In the genomic region with DNA sequence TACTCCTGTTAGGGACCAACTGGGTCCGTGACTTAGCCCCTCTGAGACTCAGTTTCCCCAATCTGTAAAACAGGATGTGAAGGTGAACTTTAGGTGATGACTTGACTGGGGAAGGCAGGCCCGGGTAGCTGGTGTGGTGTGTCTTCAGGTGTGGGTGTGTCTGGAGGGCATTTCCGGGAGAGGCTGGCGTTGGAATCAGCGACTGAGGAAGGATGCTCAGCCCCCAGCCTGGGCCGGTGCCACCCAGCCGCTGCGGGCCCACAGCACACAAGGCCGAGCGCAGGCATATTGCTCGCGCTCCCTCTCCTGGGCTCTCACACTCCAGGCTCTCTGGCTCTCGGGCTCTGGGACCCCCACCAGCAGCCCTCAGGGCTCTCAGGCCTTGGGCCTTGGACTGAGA, we compare ENCODE assay signal across 21 cellular contexts. TPM values are rescaled to one million over a fixed set of nuclear protein-coding genes. Genes with fewer than 3 reads are reported as not detected.
DNase-seq lines count a peak whose midpoint lies in the region; ATAC-seq, FAIRE-seq and TF ChIP-seq lines count a peak whose summit lies in the region.
"Had no signal": no experiment of that assay in that cellular context is flagged by ENCODE, and none has a peak within 500 bp of the region (broad histone marks: within the 10 kb centered on the region; RNA-seq: fewer than 3 reads in every experiment).

No MANE protein-coding gene starts in this region.

- H3K4me1 ChIP-seq in left ventricle myocardium inferior (no peaks in the 10 kb centered on the region), heart left ventricle (no peaks in the 10 kb centered on the region), kidney (ENCODE audit: control insufficient read depth in 1 of 2, insufficient read depth in 1 of 2, low read depth in 1 of 2, low read length in 2 of 2) (no peaks in the 10 kb centered on the region), osteoblast (ENCODE audit: insufficient read depth, low read length) (no peaks in the 10 kb centered on the region)
- H3K4me1 ChIP-seq: BE2C, Caco-2, HAP-1 had no signal

- WGBS in heart left ventricle, 4 donors = 89 to 91% (median 90%) methylated on average over 4 to 13 of the region's 13 CpGs

- H3K9me3 ChIP-seq in left ventricle myocardium inferior (replicated peaks) = no peaks in the 10 kb centered on the region
- H3K9me3 ChIP-seq in heart left ventricle = no peaks in the 10 kb centered on the region
- no peaks in the 10 kb centered on the region for H3K9me3 ChIP-seq in kidney (ENCODE audit: control insufficient read depth in 1 of 2, low read length in 2 of 2)
- H3K9me3 ChIP-seq in osteoblast (ENCODE audit: low read depth, low read length) = no peaks in the 10 kb centered on the region
- H3K9me3 ChIP-seq: BE2C, Caco-2, HAP-1 had no signal

- H3K9ac ChIP-seq in kidney (ENCODE audit: low read length in 2 of 2) = no peak overlapping the region
- H3K9ac ChIP-seq: GM23248 had no signal

- intact Hi-C loops in left ventricle myocardium inferior (cut with micrococcal nuclease) (no loop called here), heart left ventricle (cut with DNase I) (no loop called here), kidney (cut with DNase I) (no loop called here)

- no peaks in the 10 kb centered on the region for H3K79me2 ChIP-seq in osteoblast (ENCODE audit: insufficient read depth, low read length)

- H4K20me1 ChIP-seq in osteoblast (ENCODE audit: insufficient read depth, low read length) = no peaks in the 10 kb centered on the region

- peaks cover 52% of the 10 kb centered on the region for H3K27me3 ChIP-seq in left ventricle myocardium inferior (ENCODE audit: low read depth)
- H3K27me3 ChIP-seq in heart left ventricle = peaks cover 0 to 9% (median 0%) of the 10 kb centered on the region in 9 donors
- H3K27me3 ChIP-seq in osteoblast (ENCODE audit: insufficient read depth, low read length) = no peaks in the 10 kb centered on the region
- H3K27me3 ChIP-seq: BE2C had no signal

- CTCF ChIA-PET in HEK293T (lab: Yijun Ruan, JAX) = no interaction called here

- TF ChIP-seq POLR2A in heart left ventricle (IDR thresholded peaks at IDR 0.05) = no peak

- peak; percentile 7 for DNase-seq in left ventricle myocardium inferior
- DNase-seq in heart left ventricle = no peak
- DNase-seq in kidney = peak; percentile 73
- peak; percentile 36 for DNase-seq in osteoblast (ENCODE audit: insufficient read length, low spot score, missing footprints)
- DNase-seq in amygdala (lab: John Stamatoyannopoulos, UW) = no peak
- no peak for DNase-seq in NCI-H82 (lab: John Stamatoyannopoulos, UW)
- DNase-seq in HEK293T (ENCODE audit: extremely low spot score) = no peak
- DNase-seq: ACHN; BE2C; C1 segment of cervical spinal cord; Caco-2; CD4-positive, alpha-beta T cell; GM23248 had no signal

- H3K36me3 ChIP-seq in left ventricle myocardium inferior (no peaks in the 10 kb centered on the region), heart left ventricle (no peaks in the 10 kb centered on the region), kidney (ENCODE audit: control insufficient read depth in 1 of 2, insufficient read depth in 2 of 2, low read length in 2 of 2) (no peaks in the 10 kb centered on the region), osteoblast (ENCODE audit: insufficient read depth, low read length) (no peaks in the 10 kb centered on the region)
- H3K36me3 ChIP-seq: BE2C, HAP-1 had no signal

- H3K4me2 ChIP-seq in osteoblast (ENCODE audit: insufficient read depth, low read length) = no peak overlapping the region

- TF ChIP-seq CTCF in left ventricle myocardium inferior (IDR thresholded peaks at IDR 0.05; ENCODE audit: borderline replicate concordance) = no peak
- TF ChIP-seq CTCF in heart left ventricle (IDR thresholded peaks at IDR 0.05) = no peak
- TF ChIP-seq CTCF in kidney (IDR thresholded peaks at IDR 0.05; ENCODE audit: borderline replicate concordance, extremely low read depth, insufficient read depth) = no peak
- no peak for TF ChIP-seq CTCF in osteoblast (IDR thresholded peaks at IDR 0.05; ENCODE audit: extremely low read depth, low read depth, low read length)

- FAIRE-seq in kidney (lab: Jason Lieb, UNC) = no peak
- FAIRE-seq: A204.1, D721Med, G401.6, GM12891, GM19239 had no signal

- no peak overlapping the region for H3K27ac ChIP-seq in left ventricle myocardium inferior (replicated peaks)
- H3K27ac ChIP-seq in heart left ventricle = no peak overlapping the region
- no peak overlapping the region for H3K27ac ChIP-seq in kidney (ENCODE audit: low read depth in 2 of 2, low read length in 2 of 2)
- no peak overlapping the region for H3K27ac ChIP-seq in osteoblast (ENCODE audit: low read depth, low read length)
- H3K27ac ChIP-seq: GM23248, HL-60 had no signal

- H3K4me3 ChIP-seq in left ventricle myocardium inferior = no peak overlapping the region
- H3K4me3 ChIP-seq in heart left ventricle = no peak overlapping the region
- no peak overlapping the region for H3K4me3 ChIP-seq in kidney (ENCODE audit: low read length in 2 of 2)
- no peak overlapping the region for H3K4me3 ChIP-seq in osteoblast (ENCODE audit: insufficient read depth, low read length)
- H3K4me3 ChIP-seq: GM23248, HAP-1 had no signal

- POLR2A ChIA-PET in HEK293T (lab: Yijun Ruan, JAX) = no interaction called here

- no peak overlapping the region for H2AFZ ChIP-seq in osteoblast (ENCODE audit: low read length)
- H2AFZ ChIP-seq: GM23248 had no signal

- no peak for ATAC-seq in heart left ventricle

TF ChIP-seq in HEK293T, 16 proteins besides CTCF, POLR2A, EP300 and RAD21:
- TF ChIP-seq, protein P1, sequence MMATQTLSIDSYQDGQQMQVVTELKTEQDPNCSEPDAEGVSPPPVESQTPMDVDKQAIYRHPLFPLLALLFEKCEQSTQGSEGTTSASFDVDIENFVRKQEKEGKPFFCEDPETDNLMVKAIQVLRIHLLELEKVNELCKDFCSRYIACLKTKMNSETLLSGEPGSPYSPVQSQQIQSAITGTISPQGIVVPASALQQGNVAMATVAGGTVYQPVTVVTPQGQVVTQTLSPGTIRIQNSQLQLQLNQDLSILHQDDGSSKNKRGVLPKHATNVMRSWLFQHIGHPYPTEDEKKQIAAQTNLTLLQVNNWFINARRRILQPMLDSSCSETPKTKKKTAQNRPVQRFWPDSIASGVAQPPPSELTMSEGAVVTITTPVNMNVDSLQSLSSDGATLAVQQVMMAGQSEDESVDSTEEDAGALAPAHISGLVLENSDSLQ (IDR thresholded peaks at IDR 0.05) = no peak
- TF ChIP-seq CTBP1 (IDR thresholded peaks at IDR 0.05; ENCODE audit: borderline replicate concordance) = no peak
- no peak for TF ChIP-seq HDGF (IDR thresholded peaks at IDR 0.05; ENCODE audit: borderline replicate concordance)
- no peak for TF ChIP-seq BHLHE40 (IDR thresholded peaks at IDR 0.05; ENCODE audit: borderline replicate concordance)
- no peak for TF ChIP-seq SUZ12 (IDR thresholded peaks at IDR 0.05)
- TF ChIP-seq ELF4 (IDR thresholded peaks at IDR 0.05) = no peak
- TF ChIP-seq TARDBP (IDR thresholded peaks at IDR 0.05) = no peak
- TF ChIP-seq SP1 (IDR thresholded peaks at IDR 0.05) = no peak
- TF ChIP-seq ARNT (IDR thresholded peaks at IDR 0.05) = no peak
- no peak for TF ChIP-seq FOXK2 (IDR thresholded peaks at IDR 0.05)
- no peak for TF ChIP-seq FOXM1 (IDR thresholded peaks at IDR 0.05; ENCODE audit: borderline replicate concordance)
- no peak for TF ChIP-seq ZNF384 (IDR thresholded peaks at IDR 0.05)
- TF ChIP-seq NFRKB (IDR thresholded peaks at IDR 0.05) = no peak
- TF ChIP-seq LEF1 (IDR thresholded peaks at IDR 0.05; ENCODE audit: borderline replicate concordance) = no peak

RNA-seq across cellular contexts. Expression of gene CNPY1, which starts 31.7 kb away (rescaled TPM):
- total RNA-seq in left ventricle myocardium inferior = not detected
- total RNA-seq in heart left ventricle = not detected
- not detected for polyA plus RNA-seq in heart left ventricle
- not detected for total RNA-seq in kidney
- not detected for polyA plus RNA-seq in kidney (ENCODE audit: insufficient read depth, low read depth, low replicate concordance)
- not detected in 2 replicates for total RNA-seq in osteoblast
- total RNA-seq: Caco-2; CD4-positive, alpha-beta T cell; GM23248; HT1080 had no signal
- polyA plus RNA-seq: GM23248 had no signal

Comparison
In these comparisons a context has a peak if more than half of its experiments do, and no peak if none do; other contexts are left out.
1. DNase-seq: peak in left ventricle myocardium inferior (single experiment), kidney (single experiment) and osteoblast (single experiment); none in heart left ventricle (0 of 5), amygdala (0 of 56), NCI-H82 (single experiment) and HEK293T (single experiment).